ENCODE assay signal across 1 cellular context in genomic region chr13:40549500-40550094, GRCh38.
A peak's percentile ranks its signal among the peaks of the same experiment; 100 is the strongest.
TF ChIP-seq lines count a peak whose summit lies in the region.

No MANE protein-coding gene starts in this region.

TF ChIP-seq in HepG2, 621 proteins besides CTCF, POLR2A, EP300 and RAD21 (continued from another document and continues in another):
- TF ChIP-seq ZBTB40 (IDR thresholded peaks at IDR 0.05) (no peak), ZBTB40 (CRISPR knock-in tag; IDR thresholded peaks at IDR 0.05) (no peak), SOX13 (IDR thresholded peaks at IDR 0.05) (no peak), SOX13 (CRISPR knock-in tag; conservative IDR thresholded peaks at IDR 0.05 in 1 of 2, IDR thresholded peaks at IDR 0.05 in 1 of 2) (peak in 1 of 2 experiments; percentile 43; a peak in 2 of 4 replicates), FOXK2 (IDR thresholded peaks at IDR 0.05) (no peak), ZNF20 (CRISPR knock-in tag; IDR thresholded peaks at IDR 0.05) (no peak), E2F2 (CRISPR knock-in tag; IDR thresholded peaks at IDR 0.05; ENCODE audit: borderline replicate concordance) (no peak), MYPOP (CRISPR knock-in tag; IDR thresholded peaks at IDR 0.05) (no peak), ZNF598 (CRISPR knock-in tag; IDR thresholded peaks at IDR 0.05; ENCODE audit: borderline replicate concordance) (no peak), ATF6 (CRISPR knock-in tag; conservative IDR thresholded peaks at IDR 0.05) (no peak), SRSF9 (IDR thresholded peaks at IDR 0.05; ENCODE audit: borderline replicate concordance, insufficient read depth, low read depth, low read length, poor library complexity, severe bottlenecking) (no peak), ZNF331 (CRISPR knock-in tag; IDR thresholded peaks at IDR 0.05) (peak; percentile 42; the same call in 1 of the 2 replicates), KAT8 (CRISPR knock-in tag; IDR thresholded peaks at IDR 0.05) (no peak), GATAD2A (CRISPR knock-in tag; IDR thresholded peaks at IDR 0.05) (0 out of 2 replicates have a peak, but pooled peaks have one; percentile 15), HNF1B (CRISPR knock-in tag; IDR thresholded peaks at IDR 0.05) (no peak), RERE (CRISPR knock-in tag; IDR thresholded peaks at IDR 0.05; ENCODE audit: low read depth) (no peak), IRF2 (CRISPR knock-in tag; IDR thresholded peaks at IDR 0.05) (peak; percentile 27; the same call in 1 of the 2 replicates), KDM4B (CRISPR knock-in tag; IDR thresholded peaks at IDR 0.05) (no peak), SOX6 (IDR thresholded peaks at IDR 0.05) (no peak), SOX6 (CRISPR knock-in tag; IDR thresholded peaks at IDR 0.05) (peak; percentile 29; the same call in 1 of the 2 replicates), ZNF597 (CRISPR knock-in tag; IDR thresholded peaks at IDR 0.05) (no peak), NCOR1 (IDR thresholded peaks at IDR 0.05; ENCODE audit: borderline replicate concordance, low read length) (no peak), ZNF34 (CRISPR knock-in tag; IDR thresholded peaks at IDR 0.05; ENCODE audit: borderline replicate concordance) (no peak), MBD4 (IDR thresholded peaks at IDR 0.05; ENCODE audit: borderline replicate concordance, low read length) (no peak), ZNF800 (CRISPR knock-in tag; IDR thresholded peaks at IDR 0.05) (no peak), ZNF652 (CRISPR knock-in tag; IDR thresholded peaks at IDR 0.05; ENCODE audit: borderline replicate concordance, low read depth) (no peak), ZNF10 (CRISPR knock-in tag; IDR thresholded peaks at IDR 0.05; ENCODE audit: borderline replicate concordance, low read depth) (no peak), HMG20B (CRISPR knock-in tag; conservative IDR thresholded peaks at IDR 0.05) (no peak), MYNN (CRISPR knock-in tag; IDR thresholded peaks at IDR 0.05; ENCODE audit: low read depth) (no peak), ATF4 (CRISPR knock-in tag; IDR thresholded peaks at IDR 0.05) (no peak), ZNF501 (CRISPR knock-in tag; IDR thresholded peaks at IDR 0.05) (0 out of 2 replicates have a peak, but pooled peaks have one; percentile 39), REXO4 (CRISPR knock-in tag; IDR thresholded peaks at IDR 0.05; ENCODE audit: borderline replicate concordance) (no peak)
